In genomic region chr17:6448473-6448872, GRCh38 we compare ENCODE assay signal across 21 cellular contexts. TPM values are rescaled to one million over a fixed set of nuclear protein-coding genes. Genes with fewer than 3 reads are reported as not detected.
DNase-seq lines count a peak whose midpoint lies in the region; ATAC-seq and TF ChIP-seq lines count a peak whose summit lies in the region.
"Had no signal": no experiment of that assay in that cellular context is flagged by ENCODE, and none has a peak within 500 bp of the region (broad histone marks: within the 10 kb centered on the region; RNA-seq: fewer than 3 reads in every experiment).

No MANE protein-coding gene starts in this region.

- H3K27ac ChIP-seq in GM23338 (ENCODE audit: low read depth) (no peak overlapping the region), osteoblast (ENCODE audit: low read depth, low read length) (no peak overlapping the region)

- TF ChIP-seq CTCF in GM23338 (conservative IDR thresholded peaks at IDR 0.05; ENCODE audit: low read depth in 2 of 2) = no peak
- no peak for TF ChIP-seq CTCF in Loucy (conservative IDR thresholded peaks at IDR 0.05; ENCODE audit: low read length)
- no peak for TF ChIP-seq CTCF in chondrocyte (IDR thresholded peaks at IDR 0.05)
- TF ChIP-seq CTCF in osteoblast (IDR thresholded peaks at IDR 0.05; ENCODE audit: extremely low read depth, low read depth, low read length) = no peak

- H3K4me3 ChIP-seq in GM23338 (no peak overlapping the region), Loucy (ENCODE audit: low read length, poor library complexity, severe bottlenecking) (no peak overlapping the region), osteoblast (ENCODE audit: insufficient read depth, low read length) (no peak overlapping the region)

- H3K27me3 Mint-ChIP-seq in GM23338 (ENCODE audit: insufficient read depth, low read depth, poor library complexity) (peaks cover 22% of the 10 kb centered on the region), chondrocyte (ENCODE audit: low read depth) (no peaks in the 10 kb centered on the region)
- H3K27me3 Mint-ChIP-seq: CD4-positive, alpha-beta memory T cell had no signal

- H3K9me3 ChIP-seq in Loucy (ENCODE audit: insufficient read depth, low read depth, low read length) (no peaks in the 10 kb centered on the region), osteoblast (ENCODE audit: low read depth, low read length) (no peaks in the 10 kb centered on the region)

- H3K79me2 ChIP-seq in GM23338 (replicated peaks; ENCODE audit: insufficient read depth) (peaks cover 24% of the 10 kb centered on the region), Loucy (ENCODE audit: insufficient read depth, low read length) (peaks cover 52% of the 10 kb centered on the region), osteoblast (ENCODE audit: insufficient read depth, low read length) (peaks cover 7% of the 10 kb centered on the region)

- H3K27ac Mint-ChIP-seq in GM23338 = peak overlapping the region; percentile 70; the same call in 1 of the 2 replicates
- H3K27ac Mint-ChIP-seq in chondrocyte (ENCODE audit: unreplicated experiment) = no peak overlapping the region

- H3K36me3 Mint-ChIP-seq in GM23338 (ENCODE audit: low read depth) = peaks cover 70% of the 10 kb centered on the region
- no peaks in the 10 kb centered on the region for H3K36me3 Mint-ChIP-seq in chondrocyte (ENCODE audit: low read depth)
- H3K36me3 Mint-ChIP-seq: CD4-positive, alpha-beta memory T cell had no signal

- H3K27me3 ChIP-seq in GM23338 (ENCODE audit: insufficient read depth) (no peaks in the 10 kb centered on the region), Loucy (ENCODE audit: insufficient read depth, low read length, poor library complexity, severe bottlenecking) (no peaks in the 10 kb centered on the region), osteoblast (ENCODE audit: insufficient read depth, low read length) (no peaks in the 10 kb centered on the region)

- H3F3A ChIP-seq in GM23338 (replicated peaks; ENCODE audit: low read depth) (peaks cover 19% of the 10 kb centered on the region; the same call in 1 of the 2 replicates), Loucy (ENCODE audit: low read depth) (peaks cover 2% of the 10 kb centered on the region; the same call in 1 of the 2 replicates)

- H3K36me3 ChIP-seq in GM23338 (ENCODE audit: insufficient read depth) (peaks cover 27% of the 10 kb centered on the region), Loucy (ENCODE audit: insufficient read depth, low read length) (peaks cover 33% of the 10 kb centered on the region; the same call in 1 of the 2 replicates), osteoblast (ENCODE audit: insufficient read depth, low read length) (peaks cover 20% of the 10 kb centered on the region)

- H4K20me1 ChIP-seq in GM23338 (replicated peaks; ENCODE audit: insufficient read depth) (peaks cover 17% of the 10 kb centered on the region), Loucy (ENCODE audit: insufficient read depth, low read length, poor library complexity, severe bottlenecking) (peaks cover 25% of the 10 kb centered on the region), osteoblast (ENCODE audit: insufficient read depth, low read length) (no peaks in the 10 kb centered on the region)

- ATAC-seq in GM23338 (no peak), GM19455 (IDR thresholded peaks at IDR 0.05; ENCODE audit: unreplicated experiment) (no peak)

- no peak overlapping the region for H3K9ac ChIP-seq in Loucy (ENCODE audit: low read depth, low read length, poor library complexity, severe bottlenecking)

- no peak overlapping the region for H3K4me3 Mint-ChIP-seq in GM23338
- H3K4me3 Mint-ChIP-seq in chondrocyte (ENCODE audit: unreplicated experiment) = no peak overlapping the region
- H3K4me3 Mint-ChIP-seq: CD4-positive, alpha-beta memory T cell had no signal

- DNase-seq in GM23338 (ENCODE audit: low spot score) = no peak
- peak; percentile 59 for DNase-seq in chondrocyte (ENCODE audit: low spot score)
- peak; percentile 49 for DNase-seq in osteoblast (ENCODE audit: insufficient read length, low spot score, missing footprints)
- no peak for DNase-seq in occipital lobe (lab: John Stamatoyannopoulos, UW)
- no peak for DNase-seq in activated gamma-delta T cell treated with Interleukin-2 at 50 U/mL for 16 hours
- DNase-seq: C1 segment of cervical spinal cord; Calu3; CD4-positive, alpha-beta memory T cell; COR-L47; DMS53; DMS79 treated with DMSO at 0.1 percent for 48 hours; GF-D8; H7; HCEC 1CT had no signal

- H3K4me1 Mint-ChIP-seq in GM23338 (peaks cover 60% of the 10 kb centered on the region), chondrocyte (ENCODE audit: low read depth) (peaks cover 9% of the 10 kb centered on the region)

- H3K4me1 ChIP-seq in GM23338 (ENCODE audit: insufficient read depth) (peaks cover 38% of the 10 kb centered on the region), Loucy (ENCODE audit: insufficient read depth, low read length, poor library complexity, severe bottlenecking) (peaks cover 36% of the 10 kb centered on the region), osteoblast (ENCODE audit: insufficient read depth, low read length) (peaks cover 8% of the 10 kb centered on the region)

- no peak overlapping the region for H3K4me2 ChIP-seq in GM23338
- peak overlapping the region; percentile 0 for H3K4me2 ChIP-seq in Loucy (ENCODE audit: low read depth, low read length, poor library complexity, severe bottlenecking)
- no peak overlapping the region for H3K4me2 ChIP-seq in osteoblast (ENCODE audit: insufficient read depth, low read length)

- H2AFZ ChIP-seq in GM23338 = no peak overlapping the region
- H2AFZ ChIP-seq in Loucy (ENCODE audit: low read length) = no peak overlapping the region
- H2AFZ ChIP-seq in osteoblast (ENCODE audit: low read length) = no peak overlapping the region

- H3K9me2 ChIP-seq in GM23338 (ENCODE audit: insufficient read depth) (no peaks in the 10 kb centered on the region), Loucy (replicated peaks; ENCODE audit: low read depth, low read length) (no peaks in the 10 kb centered on the region)

- peaks cover under 1% of the 10 kb centered on the region; the same call in 2 of the 3 replicates for H3K9me3 Mint-ChIP-seq in GM23338
- no peaks in the 10 kb centered on the region for H3K9me3 Mint-ChIP-seq in chondrocyte (ENCODE audit: low read depth)
- H3K9me3 Mint-ChIP-seq: CD4-positive, alpha-beta memory T cell had no signal

TF ChIP-seq in GM23338, 12 proteins besides CTCF, POLR2A, EP300 and RAD21 (continues in another document):
- no peak for TF ChIP-seq STAT1 (IDR thresholded peaks at IDR 0.05; ENCODE audit: unreplicated experiment)
- TF ChIP-seq NANOG (IDR thresholded peaks at IDR 0.05; ENCODE audit: borderline replicate concordance) = no peak
- no peak for TF ChIP-seq REST (IDR thresholded peaks at IDR 0.05; ENCODE audit: unreplicated experiment)
- TF ChIP-seq EZH2 (IDR thresholded peaks at IDR 0.05; ENCODE audit: low read depth, unreplicated experiment) = no peak
- no peak for TF ChIP-seq ETS1 (IDR thresholded peaks at IDR 0.05)
- TF ChIP-seq ZNF331 (CRISPR knock-in tag; IDR thresholded peaks at IDR 0.05; ENCODE audit: low read depth) = no peak
- no peak for TF ChIP-seq JUNB (IDR thresholded peaks at IDR 0.05; ENCODE audit: unreplicated experiment)
- TF ChIP-seq ZNF114 (CRISPR knock-in tag; IDR thresholded peaks at IDR 0.05) = no peak
- TF ChIP-seq POLR2AphosphoS5 (IDR thresholded peaks at IDR 0.05; ENCODE audit: low read depth) = no peak

RNA-seq across cellular contexts. Expression of gene PIMREG, which starts 4.2 kb away (rescaled TPM):
- 137 and 144 TPM in 2 replicates for total RNA-seq in GM23338 (2014; rRNA removed; shearing (Covaris generic))
- polyA plus RNA-seq in GM23338 (2016; fragmentation: Nextera tagmentation; extraction: Ambion mirVana) = 81.7 and 87.8 TPM in 2 replicates
- total RNA-seq in chondrocyte (5.2 to 7.4 TPM (median 7.0 TPM) in 3 replicates), osteoblast (3.5 and 5.1 TPM in 2 replicates), occipital lobe (5.9 TPM)
- total RNA-seq: CD4-positive, alpha-beta memory T cell had no signal
- polyA plus RNA-seq: CD4-positive, alpha-beta memory T cell had no signal

RNA-seq across cellular contexts. Expression of gene AIPL1, which starts 13.6 kb away (rescaled TPM):
- 0.17 and 0.43 TPM in 2 replicates for total RNA-seq in GM23338 (2014; rRNA removed; shearing (Covaris generic))
- 0.24 and 0.30 TPM in 2 replicates for polyA plus RNA-seq in GM23338 (2016; fragmentation: Nextera tagmentation; extraction: Ambion mirVana)
- total RNA-seq in chondrocyte (not detected in 3 replicates), osteoblast (not detected in 2 replicates), occipital lobe (not detected)
- total RNA-seq: A172; A673; Calu3; CD4-positive, alpha-beta memory T cell; Daoy; G401 had no signal
- polyA plus RNA-seq: BJ; CD4-positive, alpha-beta memory T cell had no signal

Comparison
In these comparisons a context has a peak if more than half of its experiments do, and no peak if none do; other contexts are left out.
1. DNase-seq: peak in chondrocyte (single experiment) and osteoblast (single experiment); none in GM23338 (single experiment), occipital lobe (single experiment) and activated gamma-delta T cell treated with Interleukin-2 at 50 U/mL for 16 hours (single experiment).
2. RNA of gene PIMREG, which starts 4.2 kb away (total RNA-seq): 137 to 144 TPM in GM23338; 5.2 to 7.4 TPM in chondrocyte, 5.9 TPM in occipital lobe (single experiment) and 3.5 to 5.1 TPM in osteoblast; every median in the first group is over 10 times any median in the second.